Comparison of ENCODE assay signal across 8 cellular contexts in the genomic region with DNA sequence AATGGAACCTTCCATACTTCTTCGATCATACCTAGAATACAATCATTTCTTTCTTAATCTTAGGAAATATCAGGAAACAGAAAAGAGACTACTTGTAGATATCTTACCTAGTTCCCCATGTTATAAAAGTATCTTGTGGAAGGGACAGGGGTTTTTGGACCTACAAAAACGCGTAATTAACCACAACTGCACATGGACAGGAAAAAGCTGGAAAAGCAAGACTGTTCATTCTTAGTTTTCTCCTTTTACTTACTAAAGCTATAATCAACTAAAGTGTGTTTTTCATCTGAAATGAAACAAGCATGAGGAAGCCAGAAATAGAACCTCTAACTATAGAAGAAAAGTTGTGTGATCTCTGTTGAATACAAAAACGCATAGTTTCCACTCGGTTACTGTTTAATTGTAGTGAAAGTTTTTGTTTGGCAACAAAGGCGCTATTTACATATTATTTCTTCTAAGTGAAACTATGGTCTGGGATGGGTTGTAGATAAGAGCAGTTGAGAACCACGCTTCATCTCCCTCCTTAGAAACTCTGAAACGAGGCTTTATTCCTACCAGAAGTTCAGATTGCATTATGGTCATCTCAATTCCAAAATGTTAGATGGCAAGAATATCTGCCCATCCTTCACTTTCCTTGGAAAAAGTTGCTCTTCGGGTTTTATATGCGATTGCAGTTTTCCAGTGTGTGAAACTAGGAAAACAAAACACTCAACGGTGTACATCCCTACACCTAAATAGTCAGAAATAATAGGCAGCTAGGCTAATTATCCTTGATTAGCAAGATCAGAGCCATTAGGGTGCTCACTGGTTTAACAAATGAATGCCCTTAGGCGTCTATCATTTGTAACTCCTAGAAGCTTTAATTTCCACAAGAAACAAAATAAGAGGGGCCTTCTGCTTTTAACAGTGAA. TPM values are rescaled to one million over a fixed set of nuclear protein-coding genes. Genes with fewer than 3 reads are reported as not detected.
DNase-seq lines count a peak whose midpoint lies in the region; ATAC-seq, FAIRE-seq and TF ChIP-seq lines count a peak whose summit lies in the region.

No MANE protein-coding gene starts in this region.

- DNase-seq in DND-41 (no peak), chondrocyte (ENCODE audit: low spot score) (no peak), natural killer cell (no peak), HTR-8/SVneo (ENCODE audit: insufficient read length, low spot score) (no peak), HCEC 1CT (no peak)
- no peak for DNase-seq in Jurkat, Clone E6-1 (ENCODE audit: low read depth, low spot score)

- peaks cover 43% of the 10 kb centered on the region for H3K4me1 ChIP-seq in DND-41 (ENCODE audit: insufficient read depth, low read length)

- H3K9me3 Mint-ChIP-seq in chondrocyte (ENCODE audit: low read depth) (no peaks in the 10 kb centered on the region), natural killer cell (no peaks in the 10 kb centered on the region)

- peak overlapping the region; percentile 48 to 75 for H3K4me3 ChIP-seq in DND-41 (ENCODE audit: low read depth in 1 of 2, low read length in 2 of 2)
- peak overlapping the region; percentile 95 for H3K4me3 ChIP-seq in Jurkat, Clone E6-1 (ENCODE audit: low read length)

- H3K27ac ChIP-seq in DND-41 (ENCODE audit: low read length), result peak overlapping the region; percentile 83

- H3K27ac Mint-ChIP-seq in chondrocyte (ENCODE audit: unreplicated experiment), result peak overlapping the region; percentile 95
- H3K27ac Mint-ChIP-seq in natural killer cell, result peak overlapping the region in 1 of 2 donors; percentile 69

- peak overlapping the region; percentile 90 for H2AFZ ChIP-seq in DND-41 (ENCODE audit: low read depth, low read length)

- no peaks in the 10 kb centered on the region for H3K9me3 ChIP-seq in DND-41 (ENCODE audit: insufficient read depth, low read length, severe bottlenecking)

- H3K36me3 Mint-ChIP-seq in chondrocyte (ENCODE audit: low read depth) (peaks cover 9% of the 10 kb centered on the region), natural killer cell (no peaks in the 10 kb centered on the region)

- intact Hi-C loops in natural killer cell (cut with micrococcal nuclease), result no loop called here

- peak overlapping the region; percentile 97 for H3K4me3 Mint-ChIP-seq in chondrocyte (ENCODE audit: unreplicated experiment)
- H3K4me3 Mint-ChIP-seq in natural killer cell, result peak overlapping the region; percentile 90

- H3K4me2 ChIP-seq in DND-41 (ENCODE audit: insufficient read depth, low read length), result peak overlapping the region; percentile 91

- H3K27me3 ChIP-seq in DND-41 (ENCODE audit: insufficient read depth, low read length, poor library complexity), result no peaks in the 10 kb centered on the region

- no peak for TF ChIP-seq CTCF in DND-41 (IDR thresholded peaks at IDR 0.05; ENCODE audit: borderline replicate concordance, extremely low read depth, low read length, poor library complexity, severe bottlenecking)
- TF ChIP-seq CTCF in chondrocyte (IDR thresholded peaks at IDR 0.05), result no peak
- no peak for TF ChIP-seq CTCF in natural killer cell (IDR thresholded peaks at IDR 0.05)

- H3K27me3 Mint-ChIP-seq in chondrocyte (ENCODE audit: low read depth) (no peaks in the 10 kb centered on the region), natural killer cell (ENCODE audit: low read depth in 2 of 2) (peaks cover 38 to 70% of the 10 kb centered on the region in 2 donors)

- ATAC-seq in DND-41 (ENCODE audit: insufficient read depth, low read depth) (peak; percentile 3; the same call in 1 of the 3 replicates), natural killer cell (no peak), GM19035 (IDR thresholded peaks at IDR 0.05; ENCODE audit: unreplicated experiment) (no peak), GM21526 (IDR thresholded peaks at IDR 0.05; ENCODE audit: low FRiP score, unreplicated experiment) (no peak)

- peaks cover 21% of the 10 kb centered on the region for H3K36me3 ChIP-seq in DND-41 (ENCODE audit: insufficient read depth, low read length)

- H3K4me1 Mint-ChIP-seq in chondrocyte (ENCODE audit: low read depth), result peaks cover 71% of the 10 kb centered on the region
- peaks cover 26 to 29% of the 10 kb centered on the region in 2 donors for H3K4me1 Mint-ChIP-seq in natural killer cell

- H3K79me2 ChIP-seq in DND-41 (ENCODE audit: insufficient read depth, low read length), result peaks cover 58% of the 10 kb centered on the region

- H4K20me1 ChIP-seq in DND-41 (ENCODE audit: insufficient read depth, low read length), result no peaks in the 10 kb centered on the region; the same call in 1 of the 2 replicates

- H3K9ac ChIP-seq in DND-41 (ENCODE audit: low read depth, low read length), result peak overlapping the region; percentile 73

- no peak for FAIRE-seq in HTR-8/SVneo (lab: Jason Lieb, UNC)

RNA-seq across cellular contexts. Expression of a gene that starts 1.1 kb away (rescaled TPM):
- 46.5 TPM for polyA plus RNA-seq in Jurkat, Clone E6-1 (2012; ENCODE audit: insufficient read depth, insufficient read length)
- 191 to 246 TPM (median 240 TPM) in 3 replicates for total RNA-seq in chondrocyte
- 1 to 10 TPM in 2 of 3 donors, under 1 TPM in 1; 0.61 to 4.4 (median 1.3) TPM for total RNA-seq in natural killer cell

Comparison
In these comparisons a context has a peak if more than half of its experiments do, and no peak if none do; other contexts are left out.
1. RNA of a gene that starts 1.1 kb away (total RNA-seq): 191 to 246 TPM in chondrocyte; 0.61 to 4.4 TPM in natural killer cell; every median in the first group is over 10 times any median in the second.